8 cellular contexts compared by ENCODE assay signal in the genomic region with DNA sequence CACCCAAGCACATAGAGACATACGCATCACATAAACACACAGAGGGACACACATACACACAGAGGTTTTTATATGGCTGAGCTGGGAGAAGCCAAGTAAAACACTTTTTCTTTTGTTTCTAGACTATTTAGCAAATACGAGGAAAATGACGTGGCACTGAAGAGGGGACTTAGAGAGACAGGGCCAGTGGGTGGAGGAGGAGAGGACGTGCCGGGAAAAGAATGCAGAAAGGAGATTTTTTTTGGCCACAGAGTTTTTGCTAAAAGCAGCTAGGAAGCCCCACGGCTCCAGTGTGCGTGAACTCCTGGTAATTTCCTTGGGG.
DNase-seq lines count a peak whose midpoint lies in the region; ATAC-seq, FAIRE-seq and TF ChIP-seq lines count a peak whose summit lies in the region.

No MANE protein-coding gene starts in this region.

- H3K23ac ChIP-seq in mesendoderm (ENCODE audit: low read length) = no peak overlapping the region

- no peaks in the 10 kb centered on the region for H3K79me1 ChIP-seq in mesendoderm (ENCODE audit: low read length)

- H3K9ac ChIP-seq in mesendoderm (ENCODE audit: low read length) = peak overlapping the region; percentile 53

- peaks cover 14% of the 10 kb centered on the region for H3K4me1 ChIP-seq in mesendoderm (ENCODE audit: control insufficient read depth, low read depth, low read length)

- peak overlapping the region; percentile 89 for H3K4ac ChIP-seq in mesendoderm (ENCODE audit: low read depth, low read length)

- CTCF ChIA-PET in BJ (lab: Yijun Ruan, JAX) = interaction anchor here (0.6 to 1.0 kb wide), 2 partner anchors 9 kb away, joined by 3 to 4 read pairs; no protein-coding TSS in a partner anchor

- H3K36me3 ChIP-seq in BJ (ENCODE audit: control insufficient read depth, insufficient read depth, low read length) (no peaks in the 10 kb centered on the region), mesendoderm (ENCODE audit: control insufficient read depth, insufficient read depth, low read length) (no peaks in the 10 kb centered on the region)

- peak overlapping the region; percentile 97 for H4K8ac ChIP-seq in mesendoderm (ENCODE audit: low read depth, low read length)

- H3K4me3 ChIP-seq in BJ (ENCODE audit: low read depth, low read length) (peak overlapping the region; percentile 22), astrocyte of the spinal cord (ENCODE audit: low read depth, low read length) (peak overlapping the region; percentile 36), mesendoderm (ENCODE audit: low read length) (no peak overlapping the region)

- H3K18ac ChIP-seq in mesendoderm (ENCODE audit: low read length) = peak overlapping the region; percentile 94

- no peak overlapping the region for H2BK15ac ChIP-seq in mesendoderm (replicated peaks; ENCODE audit: low read depth)

- TF ChIP-seq CTCF in BJ (IDR thresholded peaks at IDR 0.05; ENCODE audit: insufficient read depth, low read depth, low read length) = no peak
- TF ChIP-seq CTCF in astrocyte of the spinal cord (IDR thresholded peaks at IDR 0.05; ENCODE audit: low read depth, low read length) = no peak
- no peak for TF ChIP-seq CTCF in GM20000 (IDR thresholded peaks at IDR 0.05; ENCODE audit: extremely low read depth, missing control alignments)
- TF ChIP-seq CTCF in omental fat pad (IDR thresholded peaks at IDR 0.05) = no peak

- H2AK5ac ChIP-seq in mesendoderm (ENCODE audit: low read length) = no peak overlapping the region

- FAIRE-seq in GM19239 (lab: Jason Lieb, UNC) = no peak

- H3K56ac ChIP-seq in mesendoderm (ENCODE audit: low read length) = peak overlapping the region; percentile 72

- in situ Hi-C loops in astrocyte of the spinal cord (cut with HindIII; ENCODE audit: low sequenced_read_pairs) = no loop called here

- H4K5ac ChIP-seq in mesendoderm (ENCODE audit: low read length) = peak overlapping the region; percentile 48

- peak overlapping the region; percentile 56 for H2BK5ac ChIP-seq in mesendoderm (ENCODE audit: low read length)

- H3K4me2 ChIP-seq in mesendoderm (ENCODE audit: low read length) = no peak overlapping the region

- H3K27me3 ChIP-seq in BJ (ENCODE audit: control insufficient read depth, insufficient read depth, low read length) (no peaks in the 10 kb centered on the region), mesendoderm (ENCODE audit: insufficient read depth, low read length, poor library complexity) (no peaks in the 10 kb centered on the region)

- POLR2A ChIA-PET in BJ (lab: Charles Lee) = interaction anchor here (0.6 to 1.7 kb wide), 4 partner anchors 76 to 488 kb away, joined by 3 to 4 read pairs (median 3); a partner anchor contains a TSS

- H3K79me2 ChIP-seq in mesendoderm (ENCODE audit: control insufficient read depth, insufficient read depth, low read length) = no peaks in the 10 kb centered on the region

- ATAC-seq in HG02642 (IDR thresholded peaks at IDR 0.05; ENCODE audit: poor library complexity, unreplicated experiment) (peak; percentile 20), omental fat pad (ENCODE audit: low FRiP score) (no peak)

- H3K27ac ChIP-seq in mesendoderm (ENCODE audit: low read depth, low read length) = peak overlapping the region; percentile 94

- WGBS in mesendoderm (ENCODE audit: extremely low coverage, insufficient coverage, low lambda C conversion rate) = no CpG with 5 or more reads among the region's 7 CpGs

- DNase-seq in BJ (ENCODE audit: low read depth) (no peak), astrocyte of the spinal cord (ENCODE audit: low read depth, low spot score) (no peak), mesendoderm (no peak), GM20000 (ENCODE audit: low spot score) (no peak), GM19239 (ENCODE audit: insufficient read length, low spot score) (no peak), AG20443 (ENCODE audit: low spot score) (no peak), omental fat pad (ENCODE audit: low spot score) (no peak)

- H2BK120ac ChIP-seq in mesendoderm (ENCODE audit: low read depth, low read length) = peak overlapping the region; percentile 96
